ENCODE assay signal across 8 cellular contexts in the genomic region with DNA sequence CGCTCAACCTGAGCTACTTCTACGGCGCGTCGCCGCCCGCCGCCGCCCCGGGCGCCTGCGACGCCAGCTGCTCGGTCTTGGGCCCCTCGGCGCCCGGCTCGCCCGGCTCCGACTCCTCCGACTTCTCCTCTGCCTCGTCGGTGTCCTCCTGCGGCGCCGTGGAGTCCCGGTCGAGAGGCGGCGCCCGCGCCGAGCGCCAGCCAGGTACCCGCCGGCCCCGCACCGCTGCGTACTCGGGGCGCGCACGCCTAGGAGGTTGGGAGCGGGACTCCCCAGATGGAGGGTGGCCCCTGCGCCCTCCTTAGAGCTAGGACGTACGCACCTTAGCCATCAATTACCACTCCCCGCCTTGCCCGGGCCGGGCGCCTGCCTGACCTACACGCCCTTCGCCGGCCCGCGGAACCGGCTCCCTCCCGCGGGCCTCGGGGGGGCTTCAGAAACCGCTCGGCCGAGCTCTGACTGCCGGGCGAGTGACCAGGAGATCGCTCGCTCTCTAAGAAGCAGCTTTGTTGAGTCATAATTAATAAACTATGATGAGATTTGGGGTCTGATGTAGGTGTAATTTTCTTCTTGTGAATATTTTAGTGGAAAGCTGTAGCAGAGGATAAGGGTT. TPM values are rescaled to one million over a fixed set of nuclear protein-coding genes. Genes with fewer than 3 reads are reported as not detected.
DNase-seq lines count a peak whose midpoint lies in the region; ATAC-seq and TF ChIP-seq lines count a peak whose summit lies in the region.

No MANE protein-coding gene starts in this region.

- TF ChIP-seq CTCF in GM12865 (IDR thresholded peaks at IDR 0.05; ENCODE audit: insufficient read depth, low read depth, low read length, missing control alignments) (no peak), LNCAP (IDR thresholded peaks at IDR 0.05) (peak; percentile 38)

- peak overlapping the region; percentile 99 for H3K27ac ChIP-seq in effector memory CD4-positive, alpha-beta T cell (ENCODE audit: insufficient read depth, low read length, poor library complexity, severe bottlenecking)

- peaks cover 32% of the 10 kb centered on the region for H3K36me3 ChIP-seq in effector memory CD4-positive, alpha-beta T cell (ENCODE audit: control insufficient read depth, insufficient read depth, low read length)

- no peaks in the 10 kb centered on the region for H3K27me3 ChIP-seq in effector memory CD4-positive, alpha-beta T cell (replicated peaks; ENCODE audit: control insufficient read depth, insufficient read depth, low read length, poor library complexity, severe bottlenecking)

- H3K4me3 ChIP-seq in GM12865 (ENCODE audit: low read depth, low read length), result peak overlapping the region; percentile 91
- peak overlapping the region; percentile 95 for H3K4me3 ChIP-seq in effector memory CD4-positive, alpha-beta T cell (ENCODE audit: insufficient read depth, low read depth, low read length, poor library complexity, severe bottlenecking)

- DNase-seq in GM12865 (ENCODE audit: low read depth) (peak; percentile 66), myocyte (ENCODE audit: low read depth) (peak; percentile 60), COLO829 (ENCODE audit: low spot score) (no peak)
- peak; percentile 50 to 59 for DNase-seq in activated CD4-positive, alpha-beta T cell treated with anti-CD3 and anti-CD28 coated beads, Interleukin-2, amount 50 U/mL, for 48 hours
- DNase-seq in effector memory CD4-positive, alpha-beta T cell, result peak; percentile 17 to 32 (median 30)
- peak; percentile 40 to 76 (median 60) for DNase-seq in stimulated activated naive CD4-positive, alpha-beta T cell (lab: John Stamatoyannopoulos, UW)

- H3K4me1 ChIP-seq in effector memory CD4-positive, alpha-beta T cell (ENCODE audit: control insufficient read depth, insufficient read depth, low read length, poor library complexity, severe bottlenecking), result peaks cover 9% of the 10 kb centered on the region

- peak; percentile 38 for ATAC-seq in GM21723 (IDR thresholded peaks at IDR 0.05; ENCODE audit: unreplicated experiment)

- H3K9me3 ChIP-seq in effector memory CD4-positive, alpha-beta T cell (ENCODE audit: control insufficient read depth, low read length), result no peaks in the 10 kb centered on the region

RNA-seq across cellular contexts. Expression of gene NFKBIZ, which starts 0.5 kb away (rescaled TPM):
- 12.9 and 15.6 TPM in 2 replicates for total RNA-seq in myocyte
- 9.3 TPM for polyA plus RNA-seq in myocyte (2012)
